ENCODE assay signal across 9 cellular contexts in the genomic region with DNA sequence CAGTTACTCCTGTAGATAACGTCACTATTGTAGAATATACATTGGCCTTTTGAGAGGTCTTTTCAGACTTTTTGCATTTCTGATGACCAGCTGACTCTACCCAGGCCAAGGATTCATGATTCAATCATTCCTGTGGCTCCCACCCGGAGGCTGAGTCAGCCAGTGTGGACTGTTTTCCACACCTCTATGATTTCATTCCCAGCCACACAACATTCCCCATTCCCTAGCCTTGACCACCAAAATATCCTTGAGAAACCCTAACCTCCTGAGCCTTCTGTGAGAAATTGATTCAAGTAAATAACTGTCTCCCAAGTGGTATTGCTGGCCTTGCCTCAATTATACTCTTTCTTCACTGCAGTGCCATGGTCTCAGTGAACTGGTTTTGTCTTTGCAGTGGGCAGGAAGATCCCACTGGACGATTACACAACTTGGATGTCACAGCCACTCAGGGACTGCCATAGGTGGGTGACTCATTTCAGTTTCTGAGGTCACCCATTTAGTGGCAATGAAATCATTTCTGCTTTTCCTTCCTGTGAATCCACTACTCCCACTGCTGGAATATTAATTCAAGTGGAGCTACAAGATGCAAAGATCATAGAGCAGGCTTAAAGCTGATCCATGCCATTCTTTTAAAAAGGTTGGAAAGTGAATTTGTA.
DNase-seq lines count a peak whose midpoint lies in the region; ATAC-seq, FAIRE-seq and TF ChIP-seq lines count a peak whose summit lies in the region.
"Had no signal": no experiment of that assay in that cellular context is flagged by ENCODE, and none has a peak within 500 bp of the region (broad histone marks: within the 10 kb centered on the region; RNA-seq: fewer than 3 reads in every experiment).

No MANE protein-coding gene starts in this region.

- intact Hi-C loops in activated CD8-positive, alpha-beta T cell treated with anti-CD3 and anti-CD28 coated beads for 36 hours (cut with micrococcal nuclease), result no loop called here

- POLR2A ChIA-PET in activated CD8-positive, alpha-beta T cell treated with anti-CD3 and anti-CD28 coated beads for 36 hours (lab: Charles Lee), result no interaction called here

- no peaks in the 10 kb centered on the region for H3K36me3 Mint-ChIP-seq in activated CD8-positive, alpha-beta T cell treated with anti-CD3 and anti-CD28 coated beads for 36 hours (ENCODE audit: low read depth)

- peaks cover 4% of the 10 kb centered on the region for H3K9me3 Mint-ChIP-seq in activated CD8-positive, alpha-beta T cell treated with anti-CD3 and anti-CD28 coated beads for 36 hours

- TF ChIP-seq CTCF in epithelial cell of proximal tubule (conservative IDR thresholded peaks at IDR 0.05; ENCODE audit: low read depth, low read length) (peak; percentile 15), retinal pigment epithelial cell (conservative IDR thresholded peaks at IDR 0.05; ENCODE audit: low read depth, low read length) (no peak)
- TF ChIP-seq CTCF in activated CD8-positive, alpha-beta T cell treated with anti-CD3 and anti-CD28 coated beads for 36 hours (IDR thresholded peaks at IDR 0.05), result no peak

- CTCF ChIA-PET in activated CD8-positive, alpha-beta T cell treated with anti-CD3 and anti-CD28 coated beads for 36 hours (lab: Charles Lee), result no interaction called here

- peak; percentile 30 for DNase-seq in H54 (ENCODE audit: insufficient read length, low spot score)
- DNase-seq in RPMI7951 (ENCODE audit: low read depth), result peak; percentile 95
- DNase-seq in epithelial cell of proximal tubule (ENCODE audit: low read depth), result peak; percentile 98
- peak; percentile 27 for DNase-seq in retinal pigment epithelial cell (ENCODE audit: low read depth)
- DNase-seq in UCSD-AML1 (lab: John Stamatoyannopoulos, UW; ENCODE audit: unreplicated experiment), result no peak
- no peak for DNase-seq in activated CD8-positive, alpha-beta T cell treated with anti-CD3 and anti-CD28 coated beads for 36 hours
- no peak for DNase-seq in AML-193 (lab: John Stamatoyannopoulos, UW)
- DNase-seq: T-helper 17 cell, tibial artery had no signal

- H3K4me1 Mint-ChIP-seq in activated CD8-positive, alpha-beta T cell treated with anti-CD3 and anti-CD28 coated beads for 36 hours (ENCODE audit: low read depth), result no peaks in the 10 kb centered on the region
- H3K4me1 Mint-ChIP-seq: T-helper 17 cell had no signal

- TF ChIP-seq POLR2A in H54 (IDR thresholded peaks at IDR 0.05; ENCODE audit: low read depth, low read length), result no peak

- H3K4me3 ChIP-seq in epithelial cell of proximal tubule (ENCODE audit: low read depth, low read length) (no peak overlapping the region), retinal pigment epithelial cell (ENCODE audit: low read length) (no peak overlapping the region)
- H3K4me3 ChIP-seq: tibial artery had no signal

- no peak overlapping the region for H3K4me3 Mint-ChIP-seq in activated CD8-positive, alpha-beta T cell treated with anti-CD3 and anti-CD28 coated beads for 36 hours
- H3K4me3 Mint-ChIP-seq: T-helper 17 cell had no signal

- H3K27me3 Mint-ChIP-seq in activated CD8-positive, alpha-beta T cell treated with anti-CD3 and anti-CD28 coated beads for 36 hours, result no peaks in the 10 kb centered on the region
- H3K27me3 Mint-ChIP-seq: T-helper 17 cell had no signal

- ATAC-seq in activated CD8-positive, alpha-beta T cell treated with anti-CD3 and anti-CD28 coated beads for 36 hours, result no peak
- ATAC-seq: T-helper 17 cell had no signal

- no peak overlapping the region for H3K27ac Mint-ChIP-seq in activated CD8-positive, alpha-beta T cell treated with anti-CD3 and anti-CD28 coated beads for 36 hours
- H3K27ac Mint-ChIP-seq: T-helper 17 cell had no signal

- peak; percentile 83 for FAIRE-seq in H54 (lab: Jason Lieb, UNC)

Comparison
In these comparisons a context has a peak if more than half of its experiments do, and no peak if none do; other contexts are left out.
1. DNase-seq: peak in H54 (single experiment), RPMI7951 (single experiment), epithelial cell of proximal tubule (single experiment) and retinal pigment epithelial cell (single experiment); none in UCSD-AML1 (single experiment), activated CD8-positive, alpha-beta T cell treated with anti-CD3 and anti-CD28 coated beads for 36 hours (single experiment) and AML-193 (0 of 2).